ENCODE assay signal across 9 cellular contexts in the genomic region with DNA sequence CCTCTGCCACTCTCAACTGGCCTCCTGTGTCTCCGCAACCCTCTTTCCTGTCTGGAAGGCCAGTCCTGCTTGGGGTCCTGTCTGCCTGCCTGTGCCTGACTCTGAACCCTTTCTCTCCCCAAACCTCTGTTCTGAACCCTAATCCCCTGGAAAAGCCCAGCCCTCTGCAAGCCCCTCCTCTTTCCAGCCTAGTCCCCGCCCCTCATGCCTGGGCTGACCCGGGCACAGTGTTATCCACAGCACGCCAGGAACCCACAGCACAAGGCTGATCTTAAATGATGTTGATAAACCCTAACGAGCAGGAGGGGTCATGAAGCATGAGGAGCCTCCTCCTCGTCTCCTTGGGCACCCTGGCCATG. TPM values are rescaled to one million over a fixed set of nuclear protein-coding genes. Genes with fewer than 3 reads are reported as not detected.
DNase-seq lines count a peak whose midpoint lies in the region; ATAC-seq and TF ChIP-seq lines count a peak whose summit lies in the region.
"Had no signal": no experiment of that assay in that cellular context is flagged by ENCODE, and none has a peak within 500 bp of the region (broad histone marks: within the 10 kb centered on the region; RNA-seq: fewer than 3 reads in every experiment).

A gene (minus strand): TSS at position 115 of the 359 bp plus-strand sequence. CDS start 153 bp downstream, outside the sequence.

- 29 to 33% methylated on average over 5 to 6 of the region's 6 CpGs for WGBS in body of pancreas, 2 donors

- TF ChIP-seq POLR2A in body of pancreas (IDR thresholded peaks at IDR 0.05), result no peak

- peaks cover 31% of the 10 kb centered on the region for H3K79me2 ChIP-seq in Loucy (ENCODE audit: insufficient read depth, low read length)

- ATAC-seq in body of pancreas (peak; percentile 23), HG03354 (IDR thresholded peaks at IDR 0.05; ENCODE audit: poor library complexity, severe bottlenecking, unreplicated experiment) (no peak)

- H3K27ac ChIP-seq in body of pancreas (no peak within 1 kb of the TSS), layer of hippocampus (ENCODE audit: low read depth, low read length) (peak within 1 kb of the TSS; percentile 67), substantia nigra (ENCODE audit: low read depth, low read length, poor library complexity, severe bottlenecking) (peak within 1 kb of the TSS; percentile 42)

- H3K27me3 ChIP-seq in Loucy (ENCODE audit: insufficient read depth, low read length, poor library complexity, severe bottlenecking) (no peaks in the 10 kb centered on the region), body of pancreas (no peaks in the 10 kb centered on the region), layer of hippocampus (ENCODE audit: control insufficient read depth, insufficient read depth, low read length) (no peaks in the 10 kb centered on the region)

- peak in 1 of 4 donors; percentile 48 for DNase-seq in body of pancreas
- peak in 2 of 49 donors; percentile 31 to 48 for DNase-seq in substantia nigra (lab: John Stamatoyannopoulos, UW)
- DNase-seq in NCI-H446 treated with DMSO at 0.1 percent for 48 hours (lab: John Stamatoyannopoulos, UW), result no peak
- no peak for DNase-seq in SW 1271 (lab: John Stamatoyannopoulos, UW)
- DNase-seq in NCI-H2029 (lab: John Stamatoyannopoulos, UW), result no peak

- H4K20me1 ChIP-seq in Loucy (ENCODE audit: insufficient read depth, low read length, poor library complexity, severe bottlenecking), result no peaks in the 10 kb centered on the region

- 0 out of 2 replicates have a peak, but pooled peaks cover 3% of the 10 kb centered on the region for H3F3A ChIP-seq in Loucy (ENCODE audit: low read depth)

- H3K36me3 ChIP-seq in Loucy (ENCODE audit: insufficient read depth, low read length) (no peaks in the 10 kb centered on the region; the same call in 1 of the 2 replicates), body of pancreas (replicated peaks in 1 of 2; ENCODE audit: insufficient read depth in 1 of 2, low read depth in 2 of 2) (peaks cover 0 to 21% of the 10 kb centered on the region in 2 donors)

- TF ChIP-seq CTCF in Loucy (conservative IDR thresholded peaks at IDR 0.05; ENCODE audit: low read length), result no peak
- TF ChIP-seq CTCF in body of pancreas (IDR thresholded peaks at IDR 0.05), result no peak

- H3K4me1 ChIP-seq in Loucy (ENCODE audit: insufficient read depth, low read length, poor library complexity, severe bottlenecking) (peaks cover 54% of the 10 kb centered on the region), body of pancreas (peaks cover 29% of the 10 kb centered on the region)

- no peak within 1 kb of the TSS for H2AFZ ChIP-seq in Loucy (ENCODE audit: low read length)

- H3K4me3 ChIP-seq in Loucy (ENCODE audit: low read length, poor library complexity, severe bottlenecking) (no peak within 1 kb of the TSS), body of pancreas (no peak within 1 kb of the TSS)
- H3K4me3 ChIP-seq: lung had no signal

- peak within 1 kb of the TSS; percentile 50 for H3K9ac ChIP-seq in Loucy (ENCODE audit: low read depth, low read length, poor library complexity, severe bottlenecking)

- intact Hi-C loops in body of pancreas (cut with DNase I), result no loop called here

- no peaks in the 10 kb centered on the region for H3K9me2 ChIP-seq in Loucy (replicated peaks; ENCODE audit: low read depth, low read length)

- H3K9me3 ChIP-seq in Loucy (ENCODE audit: insufficient read depth, low read depth, low read length), result no peaks in the 10 kb centered on the region
- H3K9me3 ChIP-seq in body of pancreas, result no peaks in the 10 kb centered on the region

- H3K4me2 ChIP-seq in Loucy (ENCODE audit: low read depth, low read length, poor library complexity, severe bottlenecking), result peak within 1 kb of the TSS; percentile 100

RNA-seq across cellular contexts. Expression of the gene that starts here (rescaled TPM):
- total RNA-seq in body of pancreas, result under 1 TPM in 1 of 2 donors, not detected in 1; 0.26 TPM

Comparison
In these comparisons a context has a peak if more than half of its experiments do, and no peak if none do; other contexts are left out.
1. Peak in ATAC-seq in body of pancreas; RNA of the gene not detected or under 1 TPM.
2. H3K27ac ChIP-seq: peak in layer of hippocampus (single experiment) and substantia nigra (single experiment); none in body of pancreas (0 of 4).